Comparison of ENCODE assay signal across 8 cellular contexts in genomic region chr10:27319752-27320561, GRCh38.
DNase-seq lines count a peak whose midpoint lies in the region; ATAC-seq, FAIRE-seq and TF ChIP-seq lines count a peak whose summit lies in the region.

No MANE protein-coding gene starts in this region.

- no peaks in the 10 kb centered on the region for H3K36me3 ChIP-seq in DOHH2 (ENCODE audit: control insufficient read depth, low read length)
- no peaks in the 10 kb centered on the region for H3K36me3 ChIP-seq in ascending aorta
- no peaks in the 10 kb centered on the region for H3K36me3 ChIP-seq in small intestine (ENCODE audit: control insufficient read depth in 2 of 2, insufficient read depth in 2 of 2, low read length in 2 of 2)

- H3K9me3 ChIP-seq in DOHH2 (ENCODE audit: control insufficient read depth, insufficient read depth, low read length): no peaks in the 10 kb centered on the region
- no peaks in the 10 kb centered on the region for H3K9me3 ChIP-seq in ascending aorta
- no peaks in the 10 kb centered on the region for H3K9me3 ChIP-seq in small intestine (ENCODE audit: control insufficient read depth, low read depth)

- intact Hi-C loops in ascending aorta (cut with DNase I): loop anchor here (5.0 kb wide), 1 partner anchor 748 kb away; no protein-coding TSS in a partner anchor

- H4K20me1 ChIP-seq in DOHH2 (ENCODE audit: control insufficient read depth, insufficient read depth, low read depth, low read length): no peaks in the 10 kb centered on the region

- H3K79me2 ChIP-seq in DOHH2 (ENCODE audit: control insufficient read depth, low read length): no peaks in the 10 kb centered on the region

- FAIRE-seq in small intestine (lab: Jason Lieb, UNC): no peak

- no peaks in the 10 kb centered on the region for H3K9me2 ChIP-seq in DOHH2 (replicated peaks; ENCODE audit: control insufficient read depth, low read length)

- no peaks in the 10 kb centered on the region; the same call in 1 of the 2 replicates for H3F3A ChIP-seq in DOHH2 (ENCODE audit: control insufficient read depth, insufficient read depth)

- 8 to 36% (median 20%) methylated on average over 48 of the region's 48 CpGs for WGBS in small intestine, 3 donors

- H3K27ac ChIP-seq in DOHH2 (ENCODE audit: low read depth, low read length) (no peak overlapping the region), ascending aorta (peak overlapping the region; percentile 27 to 67), small intestine (ENCODE audit: low read depth in 1 of 2, low read length in 1 of 2) (peak overlapping the region in 1 of 2 donors; percentile 34)

- ATAC-seq in GM21390 (IDR thresholded peaks at IDR 0.05; ENCODE audit: unreplicated experiment) (peak; percentile 70), HG03108 (IDR thresholded peaks at IDR 0.05; ENCODE audit: unreplicated experiment) (no peak)

- TF ChIP-seq POLR2A in erythroblast (IDR thresholded peaks at IDR 0.05; ENCODE audit: low read length): no peak

- DNase-seq in NCI-H146 (lab: John Stamatoyannopoulos, UW) (peak; percentile 6), ascending aorta (ENCODE audit: low spot score in 2 of 2) (peak; percentile 49 to 83), iPS DF 19.7 (ENCODE audit: low read depth, low spot score) (peak; percentile 42), small intestine (peak; percentile 44), erythroblast (lab: John Stamatoyannopoulos, UW) (no peak)

- peak overlapping the region; percentile 53 for H3K4me3 ChIP-seq in DOHH2 (ENCODE audit: low read length)
- peak overlapping the region; percentile 9 to 54 for H3K4me3 ChIP-seq in ascending aorta
- peak overlapping the region in 1 of 2 donors; percentile 42 for H3K4me3 ChIP-seq in small intestine (ENCODE audit: low read depth in 1 of 2, low read length in 2 of 2)

- H3K27me3 ChIP-seq in DOHH2 (ENCODE audit: control insufficient read depth, low read length): no peaks in the 10 kb centered on the region
- H3K27me3 ChIP-seq in ascending aorta: no peaks in the 10 kb centered on the region
- no peaks in the 10 kb centered on the region for H3K27me3 ChIP-seq in small intestine (ENCODE audit: control insufficient read depth in 2 of 2, insufficient read depth in 2 of 2, low read length in 2 of 2)

- TF ChIP-seq CTCF in DOHH2 (IDR thresholded peaks at IDR 0.05; ENCODE audit: low read depth, low read length, poor library complexity, severe bottlenecking): no peak
- no peak for TF ChIP-seq CTCF in ascending aorta (IDR thresholded peaks at IDR 0.05)

- H3K4me1 ChIP-seq in DOHH2 (ENCODE audit: control insufficient read depth, low read length) (peaks cover 14% of the 10 kb centered on the region), ascending aorta (peaks cover 0 to 3% of the 10 kb centered on the region in 2 donors), small intestine (ENCODE audit: control insufficient read depth in 2 of 2, insufficient read depth in 1 of 2, low read depth in 1 of 2, low read length in 1 of 2) (no peaks in the 10 kb centered on the region)

- H3K4me2 ChIP-seq in DOHH2 (ENCODE audit: low read length): peak overlapping the region; percentile 57

Comparison
In these comparisons a context has a peak if more than half of its experiments do, and no peak if none do; other contexts are left out.
1. DNase-seq: peak in NCI-H146 (single experiment), ascending aorta (2 of 2), iPS DF 19.7 (single experiment) and small intestine (single experiment); none in erythroblast (0 of 2).